In the genomic region with DNA sequence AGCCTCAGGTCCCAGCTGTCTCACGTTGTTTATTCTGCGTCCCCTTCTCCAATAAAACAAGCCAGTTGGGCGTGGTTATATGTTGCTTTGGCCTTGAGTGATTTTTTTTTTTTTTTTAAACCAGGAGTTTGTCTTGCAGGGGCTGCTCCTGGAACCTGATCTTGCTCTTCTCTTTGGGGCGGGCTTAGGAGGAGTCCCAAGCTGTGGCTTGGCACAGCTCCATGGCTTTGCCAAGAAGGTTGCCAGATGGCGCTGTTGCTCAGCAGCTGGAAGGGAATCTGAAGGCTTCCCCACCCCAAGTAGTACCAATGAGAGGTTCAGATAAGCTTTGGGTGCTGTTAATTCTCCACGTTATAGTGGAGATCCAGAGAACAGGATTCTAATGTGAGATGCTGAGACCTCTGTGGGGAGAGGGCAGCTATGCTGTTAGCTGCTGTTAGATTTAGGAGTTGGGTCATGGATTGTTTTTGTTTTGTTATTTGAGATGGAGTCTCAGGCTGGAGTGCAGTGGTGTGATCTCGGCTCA, we compare ENCODE assay signal across 1 cellular context.
A peak's percentile ranks its signal among the peaks of the same experiment; 100 is the strongest.
TF ChIP-seq lines count a peak whose summit lies in the region.

No MANE protein-coding gene starts in this region.

TF ChIP-seq in endothelial cell of umbilical vein, 7 proteins besides CTCF, POLR2A, EP300 and RAD21:
- TF ChIP-seq POLR2AphosphoS5 (IDR thresholded peaks at IDR 0.05; ENCODE audit: insufficient read depth, low read depth, low read length) (peak; percentile 70), JUN (IDR thresholded peaks at IDR 0.05; ENCODE audit: borderline replicate concordance, insufficient read depth, insufficient read length, low read depth) (no peak)
